Comparison of ENCODE assay signal across 13 cellular contexts in the genomic region with DNA sequence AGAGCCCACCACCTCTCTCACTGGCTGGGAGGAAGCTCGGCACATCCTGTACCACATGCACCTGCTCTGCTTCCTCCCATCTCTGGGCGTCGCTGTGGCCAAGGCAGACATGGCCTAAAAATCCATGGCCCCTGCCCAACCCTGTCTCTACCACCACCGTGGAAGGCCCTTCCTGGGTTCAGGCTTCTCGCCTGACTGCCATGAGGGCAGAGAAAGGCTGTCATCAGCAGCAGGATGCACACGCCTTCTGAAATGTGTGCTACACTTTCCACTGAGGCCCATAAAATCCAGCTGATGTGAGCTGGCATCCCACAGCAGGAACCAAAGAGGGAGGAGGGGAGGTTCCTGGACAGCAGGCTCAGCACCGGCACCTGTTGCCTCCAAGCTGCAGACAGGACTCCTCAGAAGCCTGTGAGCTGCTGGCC.
A peak's percentile ranks its signal among the peaks of the same experiment; 100 is the strongest.
DNase-seq lines count a peak whose midpoint lies in the region; ATAC-seq and TF ChIP-seq lines count a peak whose summit lies in the region.
"Had no signal": no experiment of that assay in that cellular context is flagged by ENCODE, and none has a peak within 500 bp of the region (broad histone marks: within the 10 kb centered on the region; RNA-seq: fewer than 3 reads in every experiment).

No MANE protein-coding gene starts in this region.

- no peak overlapping the region for H3K9ac ChIP-seq in OCI-LY3 (ENCODE audit: low read length)
- H3K9ac ChIP-seq in neural cell (ENCODE audit: low read length) = peak overlapping the region; percentile 67

- H4K20me1 ChIP-seq in OCI-LY3 (ENCODE audit: insufficient read depth, low read length) = no peaks in the 10 kb centered on the region
- H4K20me1 ChIP-seq in neural cell (ENCODE audit: insufficient read depth) = no peaks in the 10 kb centered on the region

- peaks cover 8% of the 10 kb centered on the region; the same call in 1 of the 2 replicates for H3K27me3 ChIP-seq in OCI-LY3 (ENCODE audit: low read depth, low read length)
- H3K27me3 ChIP-seq in neural cell (ENCODE audit: insufficient read depth, low read depth, low read length) = no peaks in the 10 kb centered on the region

- ATAC-seq in GM21723 (IDR thresholded peaks at IDR 0.05; ENCODE audit: unreplicated experiment) (peak; percentile 63), GM21515 (IDR thresholded peaks at IDR 0.05; ENCODE audit: unreplicated experiment) (no peak)
- ATAC-seq: left cardiac atrium, T-helper 17 cell had no signal

- no peaks in the 10 kb centered on the region for H3K79me2 ChIP-seq in OCI-LY3 (ENCODE audit: low read length)
- no peaks in the 10 kb centered on the region for H3K79me2 ChIP-seq in neural cell (replicated peaks; ENCODE audit: insufficient read depth, low read length)

- H3K27ac ChIP-seq in OCI-LY3 (ENCODE audit: low read length) (no peak overlapping the region), neural cell (ENCODE audit: low read length) (peak overlapping the region; percentile 86)

- DNase-seq in activated T-cell treated with anti-CD3 and anti-CD28 coated beads, Interleukin-2, amount 50 U/mL, for 48 hours = peak; percentile 20 to 26
- DNase-seq in activated T-cell treated with anti-CD3 and anti-CD28 coated beads, Interleukin-2, amount 50 U/mL, for 1 hour = no peak
- no peak for DNase-seq in C1 segment of cervical spinal cord (lab: John Stamatoyannopoulos, UW)
- no peak for DNase-seq in AG08395 (ENCODE audit: low spot score)
- DNase-seq: aorta; effector CD4-positive, alpha-beta T cell; glutamatergic neuron; left cardiac atrium; T-helper 17 cell had no signal

- H3F3A ChIP-seq in neural cell (ENCODE audit: insufficient read depth, low read length, poor library complexity, severe bottlenecking) = peaks cover 4% of the 10 kb centered on the region

- H3K9me2 ChIP-seq in neural cell (ENCODE audit: insufficient read depth, low read length) = no peaks in the 10 kb centered on the region

- H3K36me3 ChIP-seq in OCI-LY3 (replicated peaks; ENCODE audit: low read depth, low read length) (no peaks in the 10 kb centered on the region), neural cell (ENCODE audit: insufficient read depth, low read length) (no peaks in the 10 kb centered on the region)

- TF ChIP-seq CTCF in OCI-LY3 (IDR thresholded peaks at IDR 0.05; ENCODE audit: low read depth, low read length) (peak; percentile 59), neural cell (IDR thresholded peaks at IDR 0.05; ENCODE audit: poor library complexity, severe bottlenecking) (no peak)

- H3K4me3 ChIP-seq in OCI-LY3 (ENCODE audit: low read length) = no peak overlapping the region
- H3K4me3 ChIP-seq in neural cell (ENCODE audit: low read length) = peak overlapping the region; percentile 22

- peaks cover 6% of the 10 kb centered on the region; the same call in 1 of the 2 replicates for H3K4me1 ChIP-seq in OCI-LY3 (ENCODE audit: low read length)

- H3K4me2 ChIP-seq in OCI-LY3 (ENCODE audit: low read length) = 0 out of 2 replicates have a peak overlapping the region, but pooled peaks have one; percentile 7
- no peak overlapping the region for H3K4me2 ChIP-seq in neural cell (ENCODE audit: low read length)

- H3K9me3 ChIP-seq in OCI-LY3 (ENCODE audit: insufficient read depth, low read length) (no peaks in the 10 kb centered on the region), neural cell (ENCODE audit: low read length) (no peaks in the 10 kb centered on the region)

- H2AFZ ChIP-seq in OCI-LY3 (ENCODE audit: low read depth, low read length) (peak overlapping the region; percentile 77; the same call in 1 of the 2 replicates), neural cell (ENCODE audit: low read depth, low read length) (no peak overlapping the region)

- no peak for TF ChIP-seq RAD21 in neural cell (conservative IDR thresholded peaks at IDR 0.05)

- TF ChIP-seq EP300 in neural cell (conservative IDR thresholded peaks at IDR 0.05; ENCODE audit: poor library complexity, severe bottlenecking) = no peak

TF ChIP-seq in neural cell, 6 proteins besides CTCF, POLR2A, EP300 and RAD21:
- TF ChIP-seq SMC3 (conservative IDR thresholded peaks at IDR 0.05; ENCODE audit: poor library complexity) = no peak
- no peak for TF ChIP-seq TAF1 (IDR thresholded peaks at IDR 0.05; ENCODE audit: low read depth)
TF ChIP-seq in neural cell: peak in this region for 0.

Comparison
In these comparisons a context has a peak if more than half of its experiments do, and no peak if none do; other contexts are left out.
1. DNase-seq: peak in activated T-cell treated with anti-CD3 and anti-CD28 coated beads, Interleukin-2, amount 50 U/mL, for 48 hours (2 of 2); none in activated T-cell treated with anti-CD3 and anti-CD28 coated beads, Interleukin-2, amount 50 U/mL, for 1 hour (single experiment), C1 segment of cervical spinal cord (0 of 14) and AG08395 (single experiment).